1 cellular context compared by ENCODE assay signal in genomic region chr3:134104031-134104430, GRCh38.
A peak's percentile ranks its signal among the peaks of the same experiment; 100 is the strongest.
TF ChIP-seq lines count a peak whose summit lies in the region.

No MANE protein-coding gene starts in this region.

TF ChIP-seq in endothelial cell of umbilical vein, 7 proteins besides CTCF, POLR2A, EP300 and RAD21:
- TF ChIP-seq GATA2 (IDR thresholded peaks at IDR 0.05; ENCODE audit: insufficient read depth, insufficient read length, low read depth, low read length), result peak; percentile 67
- no peak for TF ChIP-seq JUN (IDR thresholded peaks at IDR 0.05; ENCODE audit: borderline replicate concordance, insufficient read depth, insufficient read length, low read depth)
- TF ChIP-seq FOS (IDR thresholded peaks at IDR 0.05; ENCODE audit: borderline replicate concordance, insufficient read depth, low read length), result peak; percentile 49
